Comparison of ENCODE assay signal across 16 cellular contexts in the genomic region with DNA sequence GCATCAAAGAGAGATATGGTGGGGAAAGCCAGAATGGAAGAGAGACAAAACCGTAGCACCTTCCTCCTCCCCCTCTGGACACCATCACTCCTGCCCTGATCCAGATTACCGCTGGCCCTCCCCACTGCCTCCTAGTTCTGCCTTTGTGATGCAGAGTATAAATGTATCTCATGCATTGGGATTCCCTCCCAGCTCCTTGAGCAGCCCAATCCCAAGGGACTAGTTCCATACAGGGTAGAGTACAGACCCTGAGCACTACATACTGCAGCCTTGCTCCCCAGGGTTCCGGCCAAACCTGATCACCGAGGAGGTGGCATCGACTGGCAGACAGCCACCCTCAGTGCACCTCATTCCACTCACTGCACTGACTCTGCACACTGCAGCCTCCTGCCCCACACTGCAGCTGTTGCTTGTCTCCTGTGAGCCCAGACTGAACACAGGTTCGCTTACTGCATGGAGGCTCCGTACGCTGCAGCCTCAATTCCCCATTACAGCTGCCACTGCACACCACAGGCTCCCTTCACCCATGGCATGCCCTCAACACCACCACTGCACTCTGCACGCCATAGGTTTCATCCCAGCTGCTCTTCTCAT. TPM values are rescaled to one million over a fixed set of nuclear protein-coding genes. Genes with fewer than 3 reads are reported as not detected.
A peak's percentile ranks its signal among the peaks of the same experiment; 100 is the strongest.
DNase-seq lines count a peak whose midpoint lies in the region; ATAC-seq and TF ChIP-seq lines count a peak whose summit lies in the region.
"Had no signal": no experiment of that assay in that cellular context is flagged by ENCODE, and none has a peak within 500 bp of the region (broad histone marks: within the 10 kb centered on the region; RNA-seq: fewer than 3 reads in every experiment).

No MANE protein-coding gene starts in this region.

- H3K9me2 ChIP-seq in Karpas-422 (replicated peaks; ENCODE audit: insufficient read depth, low read length): no peaks in the 10 kb centered on the region

- no peak overlapping the region for H3K4me2 ChIP-seq in Karpas-422 (ENCODE audit: low read depth, low read length, poor library complexity, severe bottlenecking)

- no peak overlapping the region for H3K4me3 ChIP-seq in Karpas-422 (ENCODE audit: low read length)
- H3K4me3 ChIP-seq in esophagus muscularis mucosa: no peak overlapping the region
- H3K4me3 ChIP-seq: body of pancreas, SJSA1 had no signal

- H3K27me3 Mint-ChIP-seq in activated CD4-positive, alpha-beta memory T cell treated with anti-CD3 and anti-CD28 coated beads for 36 hours: peaks cover 3% of the 10 kb centered on the region
- peaks cover 48% of the 10 kb centered on the region for H3K27me3 Mint-ChIP-seq in activated CD4-positive, alpha-beta memory T cell treated with anti-CD3 and anti-CD28 coated beads, Interleukin-2, amount 10 ng/mL, durations not matched to agents 7 days and 5 days
- peaks cover 23% of the 10 kb centered on the region for H3K27me3 Mint-ChIP-seq in stimulated activated naive CD8-positive, alpha-beta T cell treated with anti-CD3 and anti-CD28 coated beads, Interleukin-15, amount 100 ng/mL, for 72 hours

- ATAC-seq in stimulated activated naive CD8-positive, alpha-beta T cell treated with anti-CD3 and anti-CD28 coated beads, Interleukin-15, amount 100 ng/mL, for 72 hours: no peak
- ATAC-seq in GM19455 (IDR thresholded peaks at IDR 0.05; ENCODE audit: unreplicated experiment) (no peak), left ventricle myocardium superior (no peak)
- ATAC-seq: body of pancreas, sciatic nerve had no signal

- H3K36me3 ChIP-seq in Karpas-422 (ENCODE audit: insufficient read depth, low read length) (no peaks in the 10 kb centered on the region), esophagus muscularis mucosa (no peaks in the 10 kb centered on the region)
- H3K36me3 ChIP-seq: SJSA1 had no signal

- H3K27ac ChIP-seq in Karpas-422 (ENCODE audit: low read length) (no peak overlapping the region), esophagus muscularis mucosa (replicated peaks in 1 of 4) (peak overlapping the region in 3 of 4 donors; percentile 84 to 99 (median 99))
- H3K27ac ChIP-seq: body of pancreas, SJSA1 had no signal

- no peak for TF ChIP-seq CTCF in esophagus muscularis mucosa (IDR thresholded peaks at IDR 0.05)

- no peak overlapping the region for H3K9ac ChIP-seq in Karpas-422 (ENCODE audit: low read length)

- WGBS in esophagus muscularis mucosa: 68% methylated on average over 5 of the region's 9 CpGs

- peaks cover 29% of the 10 kb centered on the region for H3K4me1 Mint-ChIP-seq in activated CD4-positive, alpha-beta memory T cell treated with anti-CD3 and anti-CD28 coated beads for 36 hours (ENCODE audit: low read depth)
- peaks cover 31% of the 10 kb centered on the region for H3K4me1 Mint-ChIP-seq in activated CD4-positive, alpha-beta memory T cell treated with anti-CD3 and anti-CD28 coated beads, Interleukin-2, amount 10 ng/mL, durations not matched to agents 7 days and 5 days
- peaks cover 37% of the 10 kb centered on the region for H3K4me1 Mint-ChIP-seq in stimulated activated naive CD8-positive, alpha-beta T cell treated with anti-CD3 and anti-CD28 coated beads, Interleukin-15, amount 100 ng/mL, for 72 hours

- H3K4me3 Mint-ChIP-seq in activated CD4-positive, alpha-beta memory T cell treated with anti-CD3 and anti-CD28 coated beads for 36 hours: peak overlapping the region; percentile 23
- H3K4me3 Mint-ChIP-seq in activated CD4-positive, alpha-beta memory T cell treated with anti-CD3 and anti-CD28 coated beads, Interleukin-2, amount 10 ng/mL, durations not matched to agents 7 days and 5 days: no peak overlapping the region
- H3K4me3 Mint-ChIP-seq in stimulated activated naive CD8-positive, alpha-beta T cell treated with anti-CD3 and anti-CD28 coated beads, Interleukin-15, amount 100 ng/mL, for 72 hours: no peak overlapping the region

- H2AFZ ChIP-seq in Karpas-422 (ENCODE audit: low read length): no peak overlapping the region

- no peaks in the 10 kb centered on the region for H3K79me2 ChIP-seq in Karpas-422 (ENCODE audit: low read length)

- CTCF ChIA-PET in activated CD4-positive, alpha-beta memory T cell treated with anti-CD3 and anti-CD28 coated beads for 36 hours (lab: Charles Lee): interaction anchor here (0.6 to 3.8 kb wide), 6 partner anchors 14 to 108 kb away, joined by 3 to 22 read pairs (median 7); no protein-coding TSS in a partner anchor
- CTCF ChIA-PET in activated CD4-positive, alpha-beta memory T cell treated with anti-CD3 and anti-CD28 coated beads, Interleukin-2, amount 10 ng/mL, durations not matched to agents 7 days and 5 days (lab: Charles Lee): interaction anchor here (0.5 to 1.6 kb wide), 4 partner anchors 14 to 52 kb away, joined by 3 to 6 read pairs (median 4); no protein-coding TSS in a partner anchor

- H3K27me3 ChIP-seq in Karpas-422 (ENCODE audit: low read length): 0 out of 2 replicates have a peak, but pooled peaks cover 7% of the 10 kb centered on the region
- no peaks in the 10 kb centered on the region for H3K27me3 ChIP-seq in esophagus muscularis mucosa
- H3K27me3 ChIP-seq: body of pancreas, SJSA1 had no signal

- TF ChIP-seq EP300 in esophagus muscularis mucosa (IDR thresholded peaks at IDR 0.05): no peak

- no peaks in the 10 kb centered on the region for H4K20me1 ChIP-seq in Karpas-422 (ENCODE audit: insufficient read depth, low read depth, low read length)

- TF ChIP-seq POLR2A in esophagus muscularis mucosa (IDR thresholded peaks at IDR 0.05; ENCODE audit: low read depth): no peak

- intact Hi-C loops in activated CD4-positive, alpha-beta memory T cell treated with anti-CD3 and anti-CD28 coated beads for 36 hours (cut with micrococcal nuclease): no loop called here
- intact Hi-C loops in esophagus muscularis mucosa (cut with DNase I) (no loop called here), left ventricle myocardium superior (cut with micrococcal nuclease) (loop anchor here (5.0 kb wide), 1 partner anchor 51 kb away; no protein-coding TSS in a partner anchor)

- H3K36me3 Mint-ChIP-seq in activated CD4-positive, alpha-beta memory T cell treated with anti-CD3 and anti-CD28 coated beads for 36 hours: no peaks in the 10 kb centered on the region
- no peaks in the 10 kb centered on the region for H3K36me3 Mint-ChIP-seq in activated CD4-positive, alpha-beta memory T cell treated with anti-CD3 and anti-CD28 coated beads, Interleukin-2, amount 10 ng/mL, durations not matched to agents 7 days and 5 days (ENCODE audit: low read depth)

- no peak overlapping the region for H3K27ac Mint-ChIP-seq in activated CD4-positive, alpha-beta memory T cell treated with anti-CD3 and anti-CD28 coated beads for 36 hours
- H3K27ac Mint-ChIP-seq in activated CD4-positive, alpha-beta memory T cell treated with anti-CD3 and anti-CD28 coated beads, Interleukin-2, amount 10 ng/mL, durations not matched to agents 7 days and 5 days: no peak overlapping the region
- no peak overlapping the region for H3K27ac Mint-ChIP-seq in stimulated activated naive CD8-positive, alpha-beta T cell treated with anti-CD3 and anti-CD28 coated beads, Interleukin-15, amount 100 ng/mL, for 72 hours

- H3K4me1 ChIP-seq in Karpas-422 (ENCODE audit: low read length) (peaks cover 25% of the 10 kb centered on the region), esophagus muscularis mucosa (peaks cover 44 to 74% (median 59%) of the 10 kb centered on the region in 4 donors)

- POLR2A ChIA-PET in activated CD4-positive, alpha-beta memory T cell treated with anti-CD3 and anti-CD28 coated beads for 36 hours (lab: Charles Lee): no interaction called here
- POLR2A ChIA-PET in activated CD4-positive, alpha-beta memory T cell treated with anti-CD3 and anti-CD28 coated beads, Interleukin-2, amount 10 ng/mL, durations not matched to agents 7 days and 5 days (lab: Charles Lee): no interaction called here

- H3K9me3 ChIP-seq in Karpas-422 (ENCODE audit: low read length) (no peaks in the 10 kb centered on the region), esophagus muscularis mucosa (no peaks in the 10 kb centered on the region)
- H3K9me3 ChIP-seq: body of pancreas, SJSA1 had no signal

- no peaks in the 10 kb centered on the region for H3K9me3 Mint-ChIP-seq in activated CD4-positive, alpha-beta memory T cell treated with anti-CD3 and anti-CD28 coated beads for 36 hours
- no peaks in the 10 kb centered on the region for H3K9me3 Mint-ChIP-seq in activated CD4-positive, alpha-beta memory T cell treated with anti-CD3 and anti-CD28 coated beads, Interleukin-2, amount 10 ng/mL, durations not matched to agents 7 days and 5 days
- H3K9me3 Mint-ChIP-seq in stimulated activated naive CD8-positive, alpha-beta T cell treated with anti-CD3 and anti-CD28 coated beads, Interleukin-15, amount 100 ng/mL, for 72 hours: no peaks in the 10 kb centered on the region

- DNase-seq in activated CD4-positive, alpha-beta memory T cell treated with anti-CD3 and anti-CD28 coated beads for 36 hours: no peak
- DNase-seq in activated CD4-positive, alpha-beta memory T cell treated with anti-CD3 and anti-CD28 coated beads, Interleukin-2, amount 10 ng/mL, durations not matched to agents 7 days and 5 days: no peak
- DNase-seq in Karpas-422: peak; percentile 24
- no peak for DNase-seq in esophagus muscularis mucosa (ENCODE audit: extremely low spot score)
- DNase-seq in retina: peak; percentile 14
- DNase-seq in stimulated activated naive CD8-positive, alpha-beta T cell treated with anti-CD3 and anti-CD28 coated beads, Interleukin-15, amount 100 ng/mL, for 72 hours: no peak
- DNase-seq in left ventricle myocardium superior: no peak
- DNase-seq: effector CD4-positive, alpha-beta T cell; NCI-H2081 treated with DMSO at 0.1 percent for 48 hours; stimulated activated CD4-positive, alpha-beta T cell treated with anti-CD3 and anti-CD28 coated beads, Interleukin-2, amount 100 ng/mL, for 48 hours had no signal

RNA-seq across cellular contexts. Expression of a gene that starts 1.8 kb away (rescaled TPM):
- total RNA-seq in activated CD4-positive, alpha-beta memory T cell treated with anti-CD3 and anti-CD28 coated beads for 36 hours: 10 to 100 TPM; 12.5 to 13.4 TPM
- total RNA-seq in activated CD4-positive, alpha-beta memory T cell treated with anti-CD3 and anti-CD28 coated beads, Interleukin-2, amount 10 ng/mL, durations not matched to agents 7 days and 5 days: 1 to 10 TPM; 8.4 TPM
- 1.7 and 2.5 TPM in 2 replicates for total RNA-seq in Karpas-422 (2014; rRNA removed; shearing (Covaris generic); ENCODE audit: low replicate concordance)
- total RNA-seq in esophagus muscularis mucosa: 100 to 1,000 TPM in 2 of 4 donors, 10 to 100 TPM in 2; 69.7 to 112 (median 85.2) TPM
- total RNA-seq in left ventricle myocardium superior: 98.1 TPM

RNA-seq across cellular contexts. Expression of a gene that starts 6.8 kb away (rescaled TPM):
- total RNA-seq in activated CD4-positive, alpha-beta memory T cell treated with anti-CD3 and anti-CD28 coated beads for 36 hours: 10 to 100 TPM; 89.2 to 99.9 TPM
- 10 to 100 TPM; 82.2 to 84.2 TPM for total RNA-seq in activated CD4-positive, alpha-beta memory T cell treated with anti-CD3 and anti-CD28 coated beads, Interleukin-2, amount 10 ng/mL, durations not matched to agents 7 days and 5 days
- total RNA-seq in Karpas-422 (2014; rRNA removed; shearing (Covaris generic); ENCODE audit: low replicate concordance): 40.8 and 50.6 TPM in 2 replicates
- 10 to 100 TPM; 33.6 to 43.6 (median 37.4) TPM for total RNA-seq in esophagus muscularis mucosa
- total RNA-seq in left ventricle myocardium superior: 56.9 TPM

RNA-seq across cellular contexts. Expression of a gene that starts 39.4 kb away (rescaled TPM):
- 1 to 10 TPM; 6.7 to 7.3 TPM for total RNA-seq in activated CD4-positive, alpha-beta memory T cell treated with anti-CD3 and anti-CD28 coated beads for 36 hours
- 1 to 10 TPM; 5.2 to 5.9 TPM for total RNA-seq in activated CD4-positive, alpha-beta memory T cell treated with anti-CD3 and anti-CD28 coated beads, Interleukin-2, amount 10 ng/mL, durations not matched to agents 7 days and 5 days
- total RNA-seq in Karpas-422 (2014; rRNA removed; shearing (Covaris generic); ENCODE audit: low replicate concordance): 0.65 and 0.67 TPM in 2 replicates
- total RNA-seq in esophagus muscularis mucosa (10 to 100 TPM in 3 of 4 donors, 1 to 10 TPM in 1; 6.1 to 24.2 (median 14.5) TPM), left ventricle myocardium superior (21.5 TPM)

RNA-seq across cellular contexts. Expression of a gene that starts 45.7 kb away (rescaled TPM):
- not detected for total RNA-seq in activated CD4-positive, alpha-beta memory T cell treated with anti-CD3 and anti-CD28 coated beads for 36 hours
- total RNA-seq in activated CD4-positive, alpha-beta memory T cell treated with anti-CD3 and anti-CD28 coated beads, Interleukin-2, amount 10 ng/mL, durations not matched to agents 7 days and 5 days: not detected
- total RNA-seq in Karpas-422 (2014; rRNA removed; shearing (Covaris generic); ENCODE audit: low replicate concordance): not detected in 2 replicates
- total RNA-seq in esophagus muscularis mucosa (10 to 100 TPM in 1 of 4 donors, under 1 TPM in 3; 0.32 to 19.4 (median 0.58) TPM), left ventricle myocardium superior (not detected)
- total RNA-seq: HT1080, M059J, SJSA1 had no signal

Comparison
In these comparisons a context has a peak if more than half of its experiments do, and no peak if none do; other contexts are left out.
1. DNase-seq: peak in Karpas-422 (single experiment) and retina (single experiment); none in activated CD4-positive, alpha-beta memory T cell treated with anti-CD3 and anti-CD28 coated beads for 36 hours (single experiment), activated CD4-positive, alpha-beta memory T cell treated with anti-CD3 and anti-CD28 coated beads, Interleukin-2, amount 10 ng/mL, durations not matched to agents 7 days and 5 days (single experiment), esophagus muscularis mucosa (single experiment), stimulated activated naive CD8-positive, alpha-beta T cell treated with anti-CD3 and anti-CD28 coated beads, Interleukin-15, amount 100 ng/mL, for 72 hours (0 of 2) and left ventricle myocardium superior (single experiment).